Comparison of ENCODE assay signal across 7 cellular contexts in the genomic region with DNA sequence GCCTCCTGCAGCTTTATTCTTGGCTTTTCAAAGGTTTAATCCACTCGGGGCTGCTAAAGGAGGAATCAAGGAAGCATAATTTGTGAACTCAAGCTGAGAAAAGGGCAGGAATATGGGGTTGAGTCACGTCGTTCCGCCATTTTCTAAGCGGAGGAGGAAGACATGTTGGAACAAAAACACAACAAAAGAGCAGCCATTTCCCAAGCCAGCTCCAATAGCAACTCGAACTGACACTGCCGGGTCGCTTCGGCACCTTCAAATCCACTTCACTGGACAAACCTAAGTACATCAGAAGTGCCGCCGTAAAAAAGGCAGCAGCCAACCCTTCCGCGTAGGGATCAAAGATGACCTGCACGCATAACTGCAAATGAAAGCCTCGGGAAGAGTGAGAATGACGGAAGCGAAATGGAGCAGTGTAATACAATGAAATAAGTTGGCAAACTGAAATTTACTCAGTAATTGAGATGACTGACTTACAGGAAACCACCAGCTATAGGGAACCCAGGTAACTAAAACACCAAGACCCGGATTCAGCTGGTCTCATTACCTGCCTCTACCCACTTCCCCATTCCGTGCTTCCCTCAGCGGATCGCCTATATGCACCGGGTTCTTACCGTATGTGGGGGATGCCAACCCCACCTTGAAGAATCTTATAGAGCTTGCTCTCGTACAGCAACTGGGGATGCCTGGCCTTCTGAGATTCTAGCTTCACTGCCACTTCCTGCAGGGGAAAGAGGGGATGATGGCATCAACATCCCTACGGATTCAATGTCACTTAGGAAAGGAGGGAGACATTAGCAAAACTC. TPM values are rescaled to one million over a fixed set of nuclear protein-coding genes. Genes with fewer than 3 reads are reported as not detected.
DNase-seq lines count a peak whose midpoint lies in the region; TF ChIP-seq lines count a peak whose summit lies in the region.

No MANE protein-coding gene starts in this region.

- H3K9me3 Mint-ChIP-seq in type B pancreatic cell = no peaks in the 10 kb centered on the region

- CTCF ChIA-PET in HEK293 (lab: Yijun Ruan, JAX) = interaction anchor here (0.6 to 1.4 kb wide), 8 partner anchors 13 to 168 kb away, joined by 3 to 7 read pairs (median 4); no protein-coding TSS in a partner anchor

- peak; percentile 76 for DNase-seq in GM12865 (ENCODE audit: low read depth)
- peak; percentile 17 for DNase-seq in NCI-H1694 treated with DMSO at 0.1 percent for 48 hours (lab: John Stamatoyannopoulos, UW)
- DNase-seq in activated CD4-positive, alpha-beta T cell treated with anti-CD3 and anti-CD28 coated beads for 4 hours = peak; percentile 13 to 16
- DNase-seq in type B pancreatic cell (ENCODE audit: extremely low spot score, unreplicated experiment) = no peak

- H3K36me3 Mint-ChIP-seq in type B pancreatic cell = peaks cover 31% of the 10 kb centered on the region

- H3K4me1 ChIP-seq in HEK293 (ENCODE audit: control insufficient read depth, insufficient read depth, low read length) (peaks cover 14% of the 10 kb centered on the region), endocrine pancreas (ENCODE audit: control insufficient read depth, insufficient read depth, low read length) (peaks cover 17% of the 10 kb centered on the region), muscle layer of colon (ENCODE audit: insufficient read depth, low read length) (peaks cover 34% of the 10 kb centered on the region)

- peaks cover 27 to 59% of the 10 kb centered on the region in 2 experiments for H3K36me3 ChIP-seq in HEK293 (ENCODE audit: control insufficient read depth in 2 of 2, insufficient read depth in 1 of 2, low read length in 2 of 2)
- H3K36me3 ChIP-seq in endocrine pancreas (ENCODE audit: control insufficient read depth, insufficient read depth, low read length) = peaks cover 8% of the 10 kb centered on the region
- peaks cover 13% of the 10 kb centered on the region for H3K36me3 ChIP-seq in muscle layer of colon (ENCODE audit: insufficient read depth, low read length)

- H3K4me1 Mint-ChIP-seq in type B pancreatic cell (ENCODE audit: unreplicated experiment) = peaks cover 26% of the 10 kb centered on the region

- POLR2A ChIA-PET in HEK293 (lab: Yijun Ruan, JAX) = interaction anchor here (0.8 to 4.5 kb wide), 6 partner anchors 8 to 103 kb away, joined by 3 to 33 read pairs (median 9); no protein-coding TSS in a partner anchor

- H3K9me3 ChIP-seq in HEK293 (ENCODE audit: control insufficient read depth, insufficient read depth, low read depth, low read length) = no peaks in the 10 kb centered on the region
- no peaks in the 10 kb centered on the region for H3K9me3 ChIP-seq in endocrine pancreas (ENCODE audit: control insufficient read depth, low read length)
- H3K9me3 ChIP-seq in muscle layer of colon (ENCODE audit: low read length) = no peaks in the 10 kb centered on the region

- H3K4me3 ChIP-seq in GM12865 (ENCODE audit: low read depth, low read length) (peak overlapping the region; percentile 87), HEK293 (ENCODE audit: low read depth, low read length) (peak overlapping the region; percentile 94), endocrine pancreas (ENCODE audit: control insufficient read depth, insufficient read depth, low read length) (peak overlapping the region; percentile 86), muscle layer of colon (ENCODE audit: low read depth in 1 of 2, low read length in 2 of 2) (peak overlapping the region; percentile 97 to 98)

- H3K4me3 Mint-ChIP-seq in type B pancreatic cell = peak overlapping the region; percentile 98

- H3K27ac ChIP-seq in HEK293 (ENCODE audit: extremely low read depth, low read depth, low read length) (peak overlapping the region; percentile 97), muscle layer of colon (ENCODE audit: low read depth, low read length) (peak overlapping the region; percentile 99)

- peak overlapping the region; percentile 93 for H3K27ac Mint-ChIP-seq in type B pancreatic cell

- H3K27me3 ChIP-seq in endocrine pancreas (ENCODE audit: control insufficient read depth, insufficient read depth, low read length) (no peaks in the 10 kb centered on the region), muscle layer of colon (ENCODE audit: control insufficient read depth in 1 of 2, insufficient read depth in 2 of 2, low read length in 2 of 2) (no peaks in the 10 kb centered on the region)

- H3K9ac ChIP-seq in endocrine pancreas (ENCODE audit: control insufficient read depth, insufficient read depth, low read length) = peak overlapping the region; percentile 97
- H3K9ac ChIP-seq in muscle layer of colon (ENCODE audit: low read length) = peak overlapping the region; percentile 99

- TF ChIP-seq CTCF in GM12865 (IDR thresholded peaks at IDR 0.05; ENCODE audit: insufficient read depth, low read depth, low read length, missing control alignments) (no peak), HEK293 (tag by site-specific recombination; IDR thresholded peaks at IDR 0.05) (no peak), type B pancreatic cell (conservative IDR thresholded peaks at IDR 0.05) (no peak)

- peaks cover 2% of the 10 kb centered on the region for H3K27me3 Mint-ChIP-seq in type B pancreatic cell

TF ChIP-seq in HEK293, 187 proteins besides CTCF, POLR2A, EP300 and RAD21:
- TF ChIP-seq OVOL3 (tag by site-specific recombination; IDR thresholded peaks at IDR 0.05) (no peak), YY2 (tag by site-specific recombination; IDR thresholded peaks at IDR 0.05) (peak; percentile 85), ZNF335 (tag by site-specific recombination; conservative IDR thresholded peaks at IDR 0.05) (no peak; the same call in 1 of the 2 replicates), ZNF341 (tag by site-specific recombination; IDR thresholded peaks at IDR 0.05; ENCODE audit: low read depth) (0 out of 2 replicates have a peak, but pooled peaks have one; percentile 38), MZF1 (tag by site-specific recombination; IDR thresholded peaks at IDR 0.05; ENCODE audit: borderline replicate concordance) (peak; percentile 54; the same call in 1 of the 2 replicates), ZNF366 (tag by site-specific recombination; conservative IDR thresholded peaks at IDR 0.05) (0 out of 2 replicates have a peak, but pooled peaks have one; percentile 63), ZNF423 (tag by site-specific recombination; IDR thresholded peaks at IDR 0.05) (no peak), IKZF3 (tag by site-specific recombination; IDR thresholded peaks at IDR 0.05) (0 out of 2 replicates have a peak, but pooled peaks have one; percentile 12), ZNF677 (tag by site-specific recombination; IDR thresholded peaks at IDR 0.05) (no peak), FEZF1 (tag by site-specific recombination; IDR thresholded peaks at IDR 0.05) (peak; percentile 92), ZBTB17 (tag by site-specific recombination; IDR thresholded peaks at IDR 0.05) (peak; percentile 98), YY1 (tag by site-specific recombination; IDR thresholded peaks at IDR 0.05) (peak; percentile 90)
- TF ChIP-seq, protein P1, sequence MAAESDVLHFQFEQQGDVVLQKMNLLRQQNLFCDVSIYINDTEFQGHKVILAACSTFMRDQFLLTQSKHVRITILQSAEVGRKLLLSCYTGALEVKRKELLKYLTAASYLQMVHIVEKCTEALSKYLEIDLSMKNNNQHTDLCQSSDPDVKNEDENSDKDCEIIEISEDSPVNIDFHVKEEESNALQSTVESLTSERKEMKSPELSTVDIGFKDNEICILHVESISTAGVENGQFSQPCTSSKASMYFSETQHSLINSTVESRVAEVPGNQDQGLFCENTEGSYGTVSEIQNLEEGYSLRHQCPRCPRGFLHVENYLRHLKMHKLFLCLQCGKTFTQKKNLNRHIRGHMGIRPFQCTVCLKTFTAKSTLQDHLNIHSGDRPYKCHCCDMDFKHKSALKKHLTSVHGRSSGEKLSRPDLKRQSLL (tag by site-specific recombination; IDR thresholded peaks at IDR 0.05) = no peak
- TF ChIP-seq, protein P2, sequence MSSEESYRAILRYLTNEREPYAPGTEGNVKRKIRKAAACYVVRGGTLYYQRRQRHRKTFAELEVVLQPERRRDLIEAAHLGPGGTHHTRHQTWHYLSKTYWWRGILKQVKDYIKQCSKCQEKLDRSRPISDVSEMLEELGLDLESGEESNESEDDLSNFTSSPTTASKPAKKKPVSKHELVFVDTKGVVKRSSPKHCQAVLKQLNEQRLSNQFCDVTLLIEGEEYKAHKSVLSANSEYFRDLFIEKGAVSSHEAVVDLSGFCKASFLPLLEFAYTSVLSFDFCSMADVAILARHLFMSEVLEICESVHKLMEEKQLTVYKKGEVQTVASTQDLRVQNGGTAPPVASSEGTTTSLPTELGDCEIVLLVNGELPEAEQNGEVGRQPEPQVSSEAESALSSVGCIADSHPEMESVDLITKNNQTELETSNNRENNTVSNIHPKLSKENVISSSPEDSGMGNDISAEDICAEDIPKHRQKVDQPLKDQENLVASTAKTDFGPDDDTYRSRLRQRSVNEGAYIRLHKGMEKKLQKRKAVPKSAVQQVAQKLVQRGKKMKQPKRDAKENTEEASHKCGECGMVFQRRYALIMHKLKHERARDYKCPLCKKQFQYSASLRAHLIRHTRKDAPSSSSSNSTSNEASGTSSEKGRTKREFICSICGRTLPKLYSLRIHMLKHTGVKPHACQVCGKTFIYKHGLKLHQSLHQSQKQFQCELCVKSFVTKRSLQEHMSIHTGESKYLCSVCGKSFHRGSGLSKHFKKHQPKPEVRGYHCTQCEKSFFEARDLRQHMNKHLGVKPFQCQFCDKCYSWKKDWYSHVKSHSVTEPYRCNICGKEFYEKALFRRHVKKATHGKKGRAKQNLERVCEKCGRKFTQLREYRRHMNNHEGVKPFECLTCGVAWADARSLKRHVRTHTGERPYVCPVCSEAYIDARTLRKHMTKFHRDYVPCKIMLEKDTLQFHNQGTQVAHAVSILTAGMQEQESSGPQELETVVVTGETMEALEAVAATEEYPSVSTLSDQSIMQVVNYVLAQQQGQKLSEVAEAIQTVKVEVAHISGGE (tag by site-specific recombination; conservative IDR thresholded peaks at IDR 0.05; ENCODE audit: low read depth) = 0 out of 2 replicates have a peak, but pooled peaks have one; percentile 17

RNA-seq across cellular contexts. Expression of a gene that starts 1.6 kb away (rescaled TPM):
- 224 and 294 TPM in 2 replicates for total RNA-seq in type B pancreatic cell (ENCODE audit: low replicate concordance)

RNA-seq across cellular contexts. Expression of a gene that starts 31.6 kb away (rescaled TPM):
- total RNA-seq in type B pancreatic cell (ENCODE audit: low replicate concordance) = 7.1 and 16.8 TPM in 2 replicates
